In the genomic region with DNA sequence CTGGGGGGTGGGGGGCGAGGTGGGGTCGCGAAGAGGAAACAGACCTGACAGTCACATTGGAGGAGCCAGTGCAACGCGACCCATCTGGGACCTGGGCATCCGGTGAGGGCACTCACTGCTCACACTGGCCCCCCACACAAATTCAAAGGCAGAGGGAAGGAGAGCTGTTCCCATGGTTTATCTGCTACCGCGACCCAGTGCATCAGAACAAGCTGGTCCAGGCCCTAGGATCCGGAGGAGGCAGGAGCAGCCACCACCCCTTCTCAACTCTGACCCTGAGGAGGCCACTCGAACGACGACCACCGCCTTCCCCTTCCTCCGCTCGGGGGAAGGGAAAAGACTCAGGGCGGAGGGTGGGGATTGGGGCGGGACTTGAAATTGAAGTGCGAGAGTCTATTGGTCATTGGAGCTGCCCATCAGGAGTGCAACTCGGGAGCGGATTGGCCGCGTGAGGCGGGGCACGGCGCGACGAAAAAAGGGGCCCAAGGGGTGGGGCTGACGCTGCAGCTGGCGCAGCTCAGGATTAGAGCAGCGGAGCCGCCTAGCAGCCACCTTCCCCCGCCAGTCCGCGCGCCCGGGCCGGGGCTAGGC, we compare ENCODE assay signal across 1 cellular context.
TF ChIP-seq lines count a peak whose summit lies in the region.

A gene (plus strand): TSS at position 526 of the 591 bp plus-strand sequence. CDS start 155 bp downstream, outside the sequence.

TF ChIP-seq in HepG2, 621 proteins besides CTCF, POLR2A, EP300 and RAD21 (continued from another document and continues in another):
- TF ChIP-seq, protein P1, sequence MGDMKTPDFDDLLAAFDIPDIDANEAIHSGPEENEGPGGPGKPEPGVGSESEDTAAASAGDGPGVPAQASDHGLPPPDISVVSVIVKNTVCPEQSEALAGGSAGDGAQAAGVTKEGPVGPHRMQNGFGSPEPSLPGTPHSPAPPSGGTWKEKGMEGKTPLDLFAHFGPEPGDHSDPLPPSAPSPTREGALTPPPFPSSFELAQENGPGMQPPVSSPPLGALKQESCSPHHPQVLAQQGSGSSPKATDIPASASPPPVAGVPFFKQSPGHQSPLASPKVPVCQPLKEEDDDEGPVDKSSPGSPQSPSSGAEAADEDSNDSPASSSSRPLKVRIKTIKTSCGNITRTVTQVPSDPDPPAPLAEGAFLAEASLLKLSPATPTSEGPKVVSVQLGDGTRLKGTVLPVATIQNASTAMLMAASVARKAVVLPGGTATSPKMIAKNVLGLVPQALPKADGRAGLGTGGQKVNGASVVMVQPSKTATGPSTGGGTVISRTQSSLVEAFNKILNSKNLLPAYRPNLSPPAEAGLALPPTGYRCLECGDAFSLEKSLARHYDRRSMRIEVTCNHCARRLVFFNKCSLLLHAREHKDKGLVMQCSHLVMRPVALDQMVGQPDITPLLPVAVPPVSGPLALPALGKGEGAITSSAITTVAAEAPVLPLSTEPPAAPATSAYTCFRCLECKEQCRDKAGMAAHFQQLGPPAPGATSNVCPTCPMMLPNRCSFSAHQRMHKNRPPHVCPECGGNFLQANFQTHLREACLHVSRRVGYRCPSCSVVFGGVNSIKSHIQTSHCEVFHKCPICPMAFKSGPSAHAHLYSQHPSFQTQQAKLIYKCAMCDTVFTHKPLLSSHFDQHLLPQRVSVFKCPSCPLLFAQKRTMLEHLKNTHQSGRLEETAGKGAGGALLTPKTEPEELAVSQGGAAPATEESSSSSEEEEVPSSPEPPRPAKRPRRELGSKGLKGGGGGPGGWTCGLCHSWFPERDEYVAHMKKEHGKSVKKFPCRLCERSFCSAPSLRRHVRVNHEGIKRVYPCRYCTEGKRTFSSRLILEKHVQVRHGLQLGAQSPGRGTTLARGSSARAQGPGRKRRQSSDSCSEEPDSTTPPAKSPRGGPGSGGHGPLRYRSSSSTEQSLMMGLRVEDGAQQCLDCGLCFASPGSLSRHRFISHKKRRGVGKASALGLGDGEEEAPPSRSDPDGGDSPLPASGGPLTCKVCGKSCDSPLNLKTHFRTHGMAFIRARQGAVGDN (CRISPR knock-in tag; IDR thresholded peaks at IDR 0.05): peak; percentile 45; the same call in 1 of the 2 replicates
- TF ChIP-seq ATF7 (IDR thresholded peaks at IDR 0.05) (no peak), ATF7 (CRISPR knock-in tag; IDR thresholded peaks at IDR 0.05) (no peak), MBNL3 (CRISPR knock-in tag; conservative IDR thresholded peaks at IDR 0.05) (no peak), ZFP82 (CRISPR knock-in tag; IDR thresholded peaks at IDR 0.05; ENCODE audit: borderline replicate concordance) (no peak), ZNF790 (CRISPR knock-in tag; IDR thresholded peaks at IDR 0.05; ENCODE audit: borderline replicate concordance) (no peak), ZFYVE20 (CRISPR knock-in tag; IDR thresholded peaks at IDR 0.05; ENCODE audit: borderline replicate concordance, low read depth) (no peak), SPEN (CRISPR knock-in tag; IDR thresholded peaks at IDR 0.05; ENCODE audit: low read depth) (no peak), U2AF2 (IDR thresholded peaks at IDR 0.05; ENCODE audit: low read depth, low read length) (no peak), SMYD3 (CRISPR knock-in tag; IDR thresholded peaks at IDR 0.05) (no peak), ARNT2 (CRISPR knock-in tag; IDR thresholded peaks at IDR 0.05; ENCODE audit: low read depth) (0 out of 2 replicates have a peak, but pooled peaks have one; percentile 14), ZNF619 (CRISPR knock-in tag; IDR thresholded peaks at IDR 0.05) (no peak), NFYC (CRISPR knock-in tag; IDR thresholded peaks at IDR 0.05) (peak; percentile 93), ETV5 (CRISPR knock-in tag; IDR thresholded peaks at IDR 0.05; ENCODE audit: borderline replicate concordance) (no peak), RNF2 (conservative IDR thresholded peaks at IDR 0.05; ENCODE audit: low read depth) (no peak), ZSCAN30 (CRISPR knock-in tag; IDR thresholded peaks at IDR 0.05) (no peak), ZNF484 (CRISPR knock-in tag; IDR thresholded peaks at IDR 0.05; ENCODE audit: borderline replicate concordance, low read depth) (no peak), U2AF1 (optimal IDR thresholded peaks at IDR 0.05; ENCODE audit: low read depth, low read length) (no peak), RXRA (CRISPR knock-in tag; IDR thresholded peaks at IDR 0.05) (no peak), GABPB1 (CRISPR knock-in tag; IDR thresholded peaks at IDR 0.05) (peak; percentile 41; the same call in 1 of the 2 replicates), ZNF678 (CRISPR knock-in tag; IDR thresholded peaks at IDR 0.05) (no peak), MBD4 (IDR thresholded peaks at IDR 0.05; ENCODE audit: borderline replicate concordance, low read length) (no peak), FOXC1 (CRISPR knock-in tag; IDR thresholded peaks at IDR 0.05; ENCODE audit: borderline replicate concordance) (no peak)
- TF ChIP-seq, protein P2, sequence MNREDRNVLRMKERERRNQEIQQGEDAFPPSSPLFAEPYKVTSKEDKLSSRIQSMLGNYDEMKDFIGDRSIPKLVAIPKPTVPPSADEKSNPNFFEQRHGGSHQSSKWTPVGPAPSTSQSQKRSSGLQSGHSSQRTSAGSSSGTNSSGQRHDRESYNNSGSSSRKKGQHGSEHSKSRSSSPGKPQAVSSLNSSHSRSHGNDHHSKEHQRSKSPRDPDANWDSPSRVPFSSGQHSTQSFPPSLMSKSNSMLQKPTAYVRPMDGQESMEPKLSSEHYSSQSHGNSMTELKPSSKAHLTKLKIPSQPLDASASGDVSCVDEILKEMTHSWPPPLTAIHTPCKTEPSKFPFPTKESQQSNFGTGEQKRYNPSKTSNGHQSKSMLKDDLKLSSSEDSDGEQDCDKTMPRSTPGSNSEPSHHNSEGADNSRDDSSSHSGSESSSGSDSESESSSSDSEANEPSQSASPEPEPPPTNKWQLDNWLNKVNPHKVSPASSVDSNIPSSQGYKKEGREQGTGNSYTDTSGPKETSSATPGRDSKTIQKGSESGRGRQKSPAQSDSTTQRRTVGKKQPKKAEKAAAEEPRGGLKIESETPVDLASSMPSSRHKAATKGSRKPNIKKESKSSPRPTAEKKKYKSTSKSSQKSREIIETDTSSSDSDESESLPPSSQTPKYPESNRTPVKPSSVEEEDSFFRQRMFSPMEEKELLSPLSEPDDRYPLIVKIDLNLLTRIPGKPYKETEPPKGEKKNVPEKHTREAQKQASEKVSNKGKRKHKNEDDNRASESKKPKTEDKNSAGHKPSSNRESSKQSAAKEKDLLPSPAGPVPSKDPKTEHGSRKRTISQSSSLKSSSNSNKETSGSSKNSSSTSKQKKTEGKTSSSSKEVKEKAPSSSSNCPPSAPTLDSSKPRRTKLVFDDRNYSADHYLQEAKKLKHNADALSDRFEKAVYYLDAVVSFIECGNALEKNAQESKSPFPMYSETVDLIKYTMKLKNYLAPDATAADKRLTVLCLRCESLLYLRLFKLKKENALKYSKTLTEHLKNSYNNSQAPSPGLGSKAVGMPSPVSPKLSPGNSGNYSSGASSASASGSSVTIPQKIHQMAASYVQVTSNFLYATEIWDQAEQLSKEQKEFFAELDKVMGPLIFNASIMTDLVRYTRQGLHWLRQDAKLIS (CRISPR knock-in tag; IDR thresholded peaks at IDR 0.05): no peak
- TF ChIP-seq, protein P3, sequence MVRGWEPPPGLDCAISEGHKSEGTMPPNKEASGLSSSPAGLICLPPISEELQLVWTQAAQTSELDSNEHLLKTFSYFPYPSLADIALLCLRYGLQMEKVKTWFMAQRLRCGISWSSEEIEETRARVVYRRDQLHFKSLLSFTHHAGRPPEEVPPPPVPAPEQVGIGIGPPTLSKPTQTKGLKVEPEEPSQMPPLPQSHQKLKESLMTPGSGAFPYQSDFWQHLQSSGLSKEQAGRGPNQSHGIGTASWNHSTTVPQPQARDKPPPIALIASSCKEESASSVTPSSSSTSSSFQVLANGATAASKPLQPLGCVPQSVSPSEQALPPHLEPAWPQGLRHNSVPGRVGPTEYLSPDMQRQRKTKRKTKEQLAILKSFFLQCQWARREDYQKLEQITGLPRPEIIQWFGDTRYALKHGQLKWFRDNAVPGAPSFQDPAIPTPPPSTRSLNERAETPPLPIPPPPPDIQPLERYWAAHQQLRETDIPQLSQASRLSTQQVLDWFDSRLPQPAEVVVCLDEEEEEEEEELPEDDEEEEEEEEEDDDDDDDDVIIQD (CRISPR knock-in tag; IDR thresholded peaks at IDR 0.05; ENCODE audit: low read depth): no peak
- TF ChIP-seq, protein P4, sequence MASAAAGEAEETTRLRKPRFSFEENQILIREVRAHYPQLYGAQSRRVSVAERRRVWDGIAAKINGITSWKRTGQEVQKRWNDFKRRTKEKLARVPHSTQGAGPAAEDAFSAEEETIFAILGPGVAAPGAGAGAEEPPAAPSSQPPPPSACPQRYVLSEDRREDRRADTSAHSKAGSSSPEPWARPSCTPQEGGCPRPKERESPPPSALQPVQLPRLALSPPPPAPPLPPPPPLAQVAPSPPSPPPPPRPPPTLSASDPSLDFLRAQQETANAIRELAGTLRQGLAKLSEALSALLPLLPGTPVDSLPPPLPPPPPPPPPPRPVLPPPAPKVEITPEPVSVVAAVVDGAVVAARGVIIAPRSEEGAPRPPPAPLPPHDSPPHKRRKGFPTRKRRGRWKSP (CRISPR knock-in tag; IDR thresholded peaks at IDR 0.05): peak; percentile 59
- TF ChIP-seq, protein P5, sequence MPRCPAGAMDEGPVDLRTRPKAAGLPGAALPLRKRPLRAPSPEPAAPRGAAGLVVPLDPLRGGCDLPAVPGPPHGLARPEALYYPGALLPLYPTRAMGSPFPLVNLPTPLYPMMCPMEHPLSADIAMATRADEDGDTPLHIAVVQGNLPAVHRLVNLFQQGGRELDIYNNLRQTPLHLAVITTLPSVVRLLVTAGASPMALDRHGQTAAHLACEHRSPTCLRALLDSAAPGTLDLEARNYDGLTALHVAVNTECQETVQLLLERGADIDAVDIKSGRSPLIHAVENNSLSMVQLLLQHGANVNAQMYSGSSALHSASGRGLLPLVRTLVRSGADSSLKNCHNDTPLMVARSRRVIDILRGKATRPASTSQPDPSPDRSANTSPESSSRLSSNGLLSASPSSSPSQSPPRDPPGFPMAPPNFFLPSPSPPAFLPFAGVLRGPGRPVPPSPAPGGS (CRISPR knock-in tag; IDR thresholded peaks at IDR 0.05): no peak
- TF ChIP-seq, protein P6, sequence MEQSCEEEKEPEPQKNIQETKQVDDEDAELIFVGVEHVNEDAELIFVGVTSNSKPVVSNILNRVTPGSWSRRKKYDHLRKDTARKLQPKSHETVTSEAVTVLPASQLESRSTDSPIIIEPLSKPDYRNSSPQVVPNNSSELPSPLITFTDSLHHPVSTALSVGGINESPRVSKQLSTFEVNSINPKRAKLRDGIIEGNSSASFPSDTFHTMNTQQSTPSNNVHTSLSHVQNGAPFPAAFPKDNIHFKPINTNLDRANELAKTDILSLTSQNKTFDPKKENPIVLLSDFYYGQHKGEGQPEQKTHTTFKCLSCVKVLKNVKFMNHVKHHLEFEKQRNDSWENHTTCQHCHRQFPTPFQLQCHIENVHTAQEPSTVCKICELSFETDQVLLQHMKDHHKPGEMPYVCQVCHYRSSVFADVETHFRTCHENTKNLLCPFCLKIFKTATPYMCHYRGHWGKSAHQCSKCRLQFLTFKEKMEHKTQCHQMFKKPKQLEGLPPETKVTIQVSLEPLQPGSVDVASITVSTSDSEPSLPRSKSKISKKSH (CRISPR knock-in tag; IDR thresholded peaks at IDR 0.05; ENCODE audit: borderline replicate concordance): peak; percentile 67; the same call in 1 of the 2 replicates
- TF ChIP-seq, protein P7, sequence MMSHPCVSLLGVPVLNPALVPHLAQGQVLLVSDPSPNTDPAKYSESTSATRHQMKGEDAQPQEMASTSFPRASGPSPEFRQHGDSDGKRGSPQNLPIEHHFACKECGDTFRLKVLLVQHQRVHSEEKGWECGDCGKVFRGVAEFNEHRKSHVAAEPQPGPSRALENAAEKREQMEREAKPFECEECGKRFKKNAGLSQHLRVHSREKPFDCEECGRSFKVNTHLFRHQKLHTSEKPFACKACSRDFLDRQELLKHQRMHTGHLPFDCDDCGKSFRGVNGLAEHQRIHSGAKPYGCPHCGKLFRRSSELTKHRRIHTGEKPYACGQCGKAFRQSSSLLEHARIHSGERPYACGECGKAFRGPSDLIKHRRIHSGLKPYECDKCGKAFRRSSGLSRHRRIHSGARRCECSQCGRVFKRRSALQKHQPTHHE (CRISPR knock-in tag; IDR thresholded peaks at IDR 0.05; ENCODE audit: borderline replicate concordance): no peak
- TF ChIP-seq, protein P8, sequence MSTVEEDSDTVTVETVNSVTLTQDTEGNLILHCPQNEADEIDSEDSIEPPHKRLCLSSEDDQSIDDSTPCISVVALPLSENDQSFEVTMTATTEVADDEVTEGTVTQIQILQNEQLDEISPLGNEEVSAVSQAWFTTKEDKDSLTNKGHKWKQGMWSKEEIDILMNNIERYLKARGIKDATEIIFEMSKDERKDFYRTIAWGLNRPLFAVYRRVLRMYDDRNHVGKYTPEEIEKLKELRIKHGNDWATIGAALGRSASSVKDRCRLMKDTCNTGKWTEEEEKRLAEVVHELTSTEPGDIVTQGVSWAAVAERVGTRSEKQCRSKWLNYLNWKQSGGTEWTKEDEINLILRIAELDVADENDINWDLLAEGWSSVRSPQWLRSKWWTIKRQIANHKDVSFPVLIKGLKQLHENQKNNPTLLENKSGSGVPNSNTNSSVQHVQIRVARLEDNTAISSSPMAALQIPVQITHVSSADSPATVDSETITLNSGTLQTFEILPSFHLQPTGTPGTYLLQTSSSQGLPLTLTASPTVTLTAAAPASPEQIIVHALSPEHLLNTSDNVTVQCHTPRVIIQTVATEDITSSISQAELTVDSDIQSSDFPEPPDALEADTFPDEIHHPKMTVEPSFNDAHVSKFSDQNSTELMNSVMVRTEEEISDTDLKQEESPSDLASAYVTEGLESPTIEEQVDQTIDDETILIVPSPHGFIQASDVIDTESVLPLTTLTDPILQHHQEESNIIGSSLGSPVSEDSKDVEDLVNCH (CRISPR knock-in tag; IDR thresholded peaks at IDR 0.05): no peak
- TF ChIP-seq, protein P9, sequence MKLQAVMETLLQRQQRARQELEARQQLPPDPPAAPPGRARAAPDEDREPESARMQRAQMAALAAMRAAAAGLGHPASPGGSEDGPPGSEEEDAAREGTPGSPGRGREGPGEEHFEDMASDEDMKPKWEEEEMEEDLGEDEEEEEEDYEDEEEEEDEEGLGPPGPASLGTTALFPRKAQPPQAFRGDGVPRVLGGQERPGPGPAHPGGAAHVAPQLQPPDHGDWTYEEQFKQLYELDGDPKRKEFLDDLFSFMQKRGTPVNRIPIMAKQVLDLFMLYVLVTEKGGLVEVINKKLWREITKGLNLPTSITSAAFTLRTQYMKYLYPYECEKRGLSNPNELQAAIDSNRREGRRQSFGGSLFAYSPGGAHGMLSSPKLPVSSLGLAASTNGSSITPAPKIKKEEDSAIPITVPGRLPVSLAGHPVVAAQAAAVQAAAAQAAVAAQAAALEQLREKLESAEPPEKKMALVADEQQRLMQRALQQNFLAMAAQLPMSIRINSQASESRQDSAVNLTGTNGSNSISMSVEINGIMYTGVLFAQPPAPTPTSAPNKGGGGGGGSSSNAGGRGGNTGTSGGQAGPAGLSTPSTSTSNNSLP (IDR thresholded peaks at IDR 0.05; ENCODE audit: low read depth, low read length): no peak
- TF ChIP-seq, protein P10, sequence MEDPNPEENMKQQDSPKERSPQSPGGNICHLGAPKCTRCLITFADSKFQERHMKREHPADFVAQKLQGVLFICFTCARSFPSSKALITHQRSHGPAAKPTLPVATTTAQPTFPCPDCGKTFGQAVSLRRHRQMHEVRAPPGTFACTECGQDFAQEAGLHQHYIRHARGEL (CRISPR knock-in tag; IDR thresholded peaks at IDR 0.05): no peak
- TF ChIP-seq, protein P11, sequence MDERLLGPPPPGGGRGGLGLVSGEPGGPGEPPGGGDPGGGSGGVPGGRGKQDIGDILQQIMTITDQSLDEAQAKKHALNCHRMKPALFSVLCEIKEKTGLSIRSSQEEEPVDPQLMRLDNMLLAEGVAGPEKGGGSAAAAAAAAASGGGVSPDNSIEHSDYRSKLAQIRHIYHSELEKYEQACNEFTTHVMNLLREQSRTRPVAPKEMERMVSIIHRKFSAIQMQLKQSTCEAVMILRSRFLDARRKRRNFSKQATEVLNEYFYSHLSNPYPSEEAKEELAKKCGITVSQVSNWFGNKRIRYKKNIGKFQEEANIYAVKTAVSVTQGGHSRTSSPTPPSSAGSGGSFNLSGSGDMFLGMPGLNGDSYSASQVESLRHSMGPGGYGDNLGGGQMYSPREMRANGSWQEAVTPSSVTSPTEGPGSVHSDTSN (CRISPR knock-in tag; IDR thresholded peaks at IDR 0.05): peak; percentile 92
